Comparison of ENCODE assay signal across 6 cellular contexts in genomic region chr6:41071501-41071922, GRCh38. TPM values are rescaled to one million over a fixed set of nuclear protein-coding genes. Genes with fewer than 3 reads are reported as not detected.
DNase-seq lines count a peak whose midpoint lies in the region; ATAC-seq, FAIRE-seq and TF ChIP-seq lines count a peak whose summit lies in the region.
"Had no signal": no experiment of that assay in that cellular context is flagged by ENCODE, and none has a peak within 500 bp of the region (broad histone marks: within the 10 kb centered on the region; RNA-seq: fewer than 3 reads in every experiment).

No MANE protein-coding gene starts in this region.

- peaks cover 60% of the 10 kb centered on the region for H3K36me3 Mint-ChIP-seq in activated B cell treated with CpG ODN at 0.5 μM for 24 hours (ENCODE audit: low read depth)

- H3K9ac ChIP-seq in kidney (ENCODE audit: low read length in 2 of 2) = peak overlapping the region; percentile 86 to 98

- no peaks in the 10 kb centered on the region for H3K27me3 Mint-ChIP-seq in activated B cell treated with CpG ODN at 0.5 μM for 24 hours

- peak overlapping the region; percentile 95 for H3K4me3 ChIP-seq in HEK293 (ENCODE audit: low read depth, low read length)
- H3K4me3 ChIP-seq in kidney (ENCODE audit: low read length in 2 of 2) = peak overlapping the region; percentile 87 to 93

- no peak for FAIRE-seq in kidney (lab: Jason Lieb, UNC)

- POLR2A ChIA-PET in HEK293 (lab: Yijun Ruan, JAX) = no interaction called here
- POLR2A ChIA-PET in activated B cell treated with CpG ODN at 0.5 μM for 24 hours (lab: Charles Lee) = interaction anchor here (0.7 to 1.2 kb wide), 3 partner anchors 44 to 979 kb away, joined by 3 to 10 read pairs (median 5); partner anchors contain the start of gene TAF8

- H3K36me3 ChIP-seq in HEK293 (ENCODE audit: control insufficient read depth in 2 of 2, insufficient read depth in 1 of 2, low read length in 2 of 2) = peaks cover 0 to 26% of the 10 kb centered on the region in 2 experiments; a peak in 2 of 3 replicates
- peaks cover 5 to 13% of the 10 kb centered on the region in 2 donors for H3K36me3 ChIP-seq in kidney (ENCODE audit: control insufficient read depth in 1 of 2, insufficient read depth in 2 of 2, low read length in 2 of 2)

- ATAC-seq in activated B cell treated with CpG ODN at 0.5 μM for 24 hours (ENCODE audit: low read depth) = peak; percentile 12

- peaks cover 46% of the 10 kb centered on the region for H3K4me1 Mint-ChIP-seq in activated B cell treated with CpG ODN at 0.5 μM for 24 hours

- DNase-seq in activated B cell treated with CpG ODN at 0.5 μM for 24 hours = no peak
- DNase-seq in kidney = no peak
- no peak for DNase-seq in AML-193 (lab: John Stamatoyannopoulos, UW)
- DNase-seq in SW480 (ENCODE audit: low spot score) = no peak

- intact Hi-C loops in activated B cell treated with CpG ODN at 0.5 μM for 24 hours (cut with micrococcal nuclease) = loop anchor here (5.0 to 10.0 kb wide), 3 partner anchors 476 to 1673 kb away; partner anchors contain the start of genes FOXP4, TBCC and TOMM6
- intact Hi-C loops in kidney (cut with DNase I) = no loop called here

- CTCF ChIA-PET in HEK293 (lab: Yijun Ruan, JAX) (interaction anchor here (0.6 to 5.0 kb wide), 7 partner anchors 11 to 185 kb away, joined by 3 to 25 read pairs (median 3); partner anchors contain the start of gene UNC5CL), activated B cell treated with CpG ODN at 0.5 μM for 24 hours (lab: Charles Lee) (interaction anchor here (0.9 kb wide), 1 partner anchor 43 kb away, joined by 4 read pairs; no protein-coding TSS in a partner anchor)

- 0 out of 2 replicates have a peak, but pooled peaks cover 2% of the 10 kb centered on the region for H3K4me1 ChIP-seq in HEK293 (ENCODE audit: control insufficient read depth, insufficient read depth, low read length)
- peaks cover 9% of the 10 kb centered on the region in 2 donors for H3K4me1 ChIP-seq in kidney (ENCODE audit: control insufficient read depth in 1 of 2, insufficient read depth in 1 of 2, low read depth in 1 of 2, low read length in 2 of 2)

- TF ChIP-seq CTCF in HEK293 (tag by site-specific recombination; IDR thresholded peaks at IDR 0.05) (0 out of 2 replicates have a peak, but pooled peaks have one; percentile 29), activated B cell treated with CpG ODN at 0.5 μM for 24 hours (IDR thresholded peaks at IDR 0.05) (no peak), kidney (IDR thresholded peaks at IDR 0.05; ENCODE audit: borderline replicate concordance, extremely low read depth, insufficient read depth) (peak; percentile 25)

- peak overlapping the region; percentile 94 for H3K4me3 Mint-ChIP-seq in activated B cell treated with CpG ODN at 0.5 μM for 24 hours

- peak overlapping the region; percentile 98 for H3K27ac Mint-ChIP-seq in activated B cell treated with CpG ODN at 0.5 μM for 24 hours

- no peaks in the 10 kb centered on the region for H3K9me3 Mint-ChIP-seq in activated B cell treated with CpG ODN at 0.5 μM for 24 hours

- H3K9me3 ChIP-seq in HEK293 (ENCODE audit: control insufficient read depth, insufficient read depth, low read depth, low read length) (no peaks in the 10 kb centered on the region), kidney (ENCODE audit: control insufficient read depth in 1 of 2, low read length in 2 of 2) (no peaks in the 10 kb centered on the region)

- H3K27ac ChIP-seq in HEK293 (ENCODE audit: extremely low read depth, low read depth, low read length) (peak overlapping the region; percentile 94), kidney (ENCODE audit: low read depth in 2 of 2, low read length in 2 of 2) (peak overlapping the region; percentile 99 to 100)

TF ChIP-seq in HEK293, 187 proteins besides CTCF, POLR2A, EP300 and RAD21:
- TF ChIP-seq KLF1 (tag by site-specific recombination; IDR thresholded peaks at IDR 0.05) = no peak
- TF ChIP-seq ZNF660 (tag by site-specific recombination; IDR thresholded peaks at IDR 0.05) = 0 out of 2 replicates have a peak, but pooled peaks have one; percentile 15
- no peak for TF ChIP-seq ZNF292 (tag by site-specific recombination; IDR thresholded peaks at IDR 0.05; ENCODE audit: borderline replicate concordance, low read depth)

RNA-seq across cellular contexts. Expression of gene OARD1, which starts 0.6 kb away (rescaled TPM):
- total RNA-seq in activated B cell treated with CpG ODN at 0.5 μM for 24 hours (30.7 and 37.1 TPM in 2 replicates), kidney (35.9 TPM)
- polyA plus RNA-seq in kidney (ENCODE audit: insufficient read depth, low read depth, low replicate concordance) = 62.6 TPM

RNA-seq across cellular contexts. Expression of gene NFYA, which starts 1.3 kb away (rescaled TPM):
- total RNA-seq in activated B cell treated with CpG ODN at 0.5 μM for 24 hours = 33.7 and 35.1 TPM in 2 replicates
- total RNA-seq in kidney = 22.5 TPM
- polyA plus RNA-seq in kidney (ENCODE audit: insufficient read depth, low read depth, low replicate concordance) = 6.4 TPM

RNA-seq across cellular contexts. Expression of gene APOBEC2, which starts 18.5 kb away (rescaled TPM):
- not detected in 2 replicates for total RNA-seq in activated B cell treated with CpG ODN at 0.5 μM for 24 hours
- total RNA-seq in kidney = not detected
- polyA plus RNA-seq in kidney (ENCODE audit: insufficient read depth, low read depth, low replicate concordance) = not detected

RNA-seq across cellular contexts. Expression of gene TSPO2, which starts 29.2 kb away (rescaled TPM):
- total RNA-seq in activated B cell treated with CpG ODN at 0.5 μM for 24 hours (not detected in 2 replicates), kidney (0.44 TPM)
- 0.88 TPM for polyA plus RNA-seq in kidney (ENCODE audit: insufficient read depth, low read depth, low replicate concordance)
- total RNA-seq: myocyte had no signal

RNA-seq across cellular contexts. Expression of gene UNC5CL, which starts 32.5 kb away (rescaled TPM):
- total RNA-seq in activated B cell treated with CpG ODN at 0.5 μM for 24 hours (1.7 and 2.2 TPM in 2 replicates), kidney (53.7 TPM)
- polyA plus RNA-seq in kidney (ENCODE audit: insufficient read depth, low read depth, low replicate concordance) = 41.3 TPM
